In genomic region chr14:31660728-31661127, GRCh38 we compare ENCODE assay signal across 6 cellular contexts.
"Had no signal": no experiment of that assay in that cellular context is flagged by ENCODE, and none has a peak within 500 bp of the region (broad histone marks: within the 10 kb centered on the region; RNA-seq: fewer than 3 reads in every experiment).

No MANE protein-coding gene starts in this region.

- H2AFZ ChIP-seq: GM23338 had no signal

- H3K4me2 ChIP-seq: GM23338, KMS-11 had no signal

- H3K27ac ChIP-seq: KMS-11 had no signal

- H3K9ac ChIP-seq: KMS-11 had no signal

- DNase-seq: H9, HCEC 1CT, KBM-7 had no signal

- ATAC-seq: GM23338, HepG2 had no signal

- H3K4me3 ChIP-seq: GM23338 had no signal
